Comparison of ENCODE assay signal across 16 cellular contexts in genomic region chr7:48837266-48837665, GRCh38.
DNase-seq lines count a peak whose midpoint lies in the region; ATAC-seq and TF ChIP-seq lines count a peak whose summit lies in the region.
"Had no signal": no experiment of that assay in that cellular context is flagged by ENCODE, and none has a peak within 500 bp of the region (broad histone marks: within the 10 kb centered on the region; RNA-seq: fewer than 3 reads in every experiment).

No MANE protein-coding gene starts in this region.

- no peak overlapping the region for H3K27ac ChIP-seq in esophagus muscularis mucosa (replicated peaks in 1 of 4)
- H3K27ac ChIP-seq: 22Rv1, BLaER1 had no signal

- H3K4me3 ChIP-seq in mucosa of descending colon (no peak overlapping the region), esophagus muscularis mucosa (no peak overlapping the region)
- H3K4me3 ChIP-seq: BLaER1 had no signal

- DNase-seq in DMS153 (lab: John Stamatoyannopoulos, UW) (peak; percentile 39), DMS153 treated with DMSO at 0.1 percent for 48 hours (lab: John Stamatoyannopoulos, UW; ENCODE audit: unreplicated experiment) (no peak), DMS53 (lab: John Stamatoyannopoulos, UW) (peak; percentile 33), NCI-H2196 (lab: John Stamatoyannopoulos, UW; ENCODE audit: unreplicated experiment) (peak; percentile 17), SHP77 treated with DMSO at 0.1 percent for 48 hours (lab: John Stamatoyannopoulos, UW) (peak; percentile 77), mucosa of descending colon (no peak), esophagus muscularis mucosa (ENCODE audit: extremely low spot score) (no peak)
- DNase-seq: CD4-positive, alpha-beta memory T cell; DMS79; GDM1; GOT3; H9; IMR-90 had no signal

- no peak for TF ChIP-seq EP300 in esophagus muscularis mucosa (IDR thresholded peaks at IDR 0.05)

- intact Hi-C loops in mucosa of descending colon (cut with DNase I, micrococcal nuclease), result no loop called here
- intact Hi-C loops in esophagus muscularis mucosa (cut with DNase I), result no loop called here

- TF ChIP-seq CTCF in mucosa of descending colon (IDR thresholded peaks at IDR 0.05), result no peak
- no peak for TF ChIP-seq CTCF in esophagus muscularis mucosa (IDR thresholded peaks at IDR 0.05)

- no peaks in the 10 kb centered on the region for H3K27me3 ChIP-seq in esophagus muscularis mucosa
- H3K27me3 ChIP-seq: BLaER1 had no signal

- ATAC-seq in GM19463 (IDR thresholded peaks at IDR 0.05; ENCODE audit: unreplicated experiment), result no peak
- no peak for ATAC-seq in mucosa of descending colon

- H3K9me3 ChIP-seq in mucosa of descending colon (no peaks in the 10 kb centered on the region), esophagus muscularis mucosa (no peaks in the 10 kb centered on the region)
- H3K9me3 ChIP-seq: BLaER1 had no signal

- H3K4me1 ChIP-seq in mucosa of descending colon (ENCODE audit: low read depth) (no peaks in the 10 kb centered on the region), esophagus muscularis mucosa (no peaks in the 10 kb centered on the region)

- no peaks in the 10 kb centered on the region for H3K36me3 ChIP-seq in mucosa of descending colon (ENCODE audit: low read depth)
- no peaks in the 10 kb centered on the region for H3K36me3 ChIP-seq in esophagus muscularis mucosa
- H3K36me3 ChIP-seq: BLaER1 had no signal

- TF ChIP-seq POLR2A in esophagus muscularis mucosa (IDR thresholded peaks at IDR 0.05; ENCODE audit: low read depth), result no peak

- 78% methylated on average over 1 of the region's 1 CpG for WGBS in esophagus muscularis mucosa

Comparison
In these comparisons a context has a peak if more than half of its experiments do, and no peak if none do; other contexts are left out.
1. DNase-seq: peak in DMS153 (single experiment), DMS53 (single experiment), NCI-H2196 (single experiment) and SHP77 treated with DMSO at 0.1 percent for 48 hours (single experiment); none in DMS153 treated with DMSO at 0.1 percent for 48 hours (single experiment), mucosa of descending colon (0 of 3) and esophagus muscularis mucosa (single experiment).